In the genomic region with DNA sequence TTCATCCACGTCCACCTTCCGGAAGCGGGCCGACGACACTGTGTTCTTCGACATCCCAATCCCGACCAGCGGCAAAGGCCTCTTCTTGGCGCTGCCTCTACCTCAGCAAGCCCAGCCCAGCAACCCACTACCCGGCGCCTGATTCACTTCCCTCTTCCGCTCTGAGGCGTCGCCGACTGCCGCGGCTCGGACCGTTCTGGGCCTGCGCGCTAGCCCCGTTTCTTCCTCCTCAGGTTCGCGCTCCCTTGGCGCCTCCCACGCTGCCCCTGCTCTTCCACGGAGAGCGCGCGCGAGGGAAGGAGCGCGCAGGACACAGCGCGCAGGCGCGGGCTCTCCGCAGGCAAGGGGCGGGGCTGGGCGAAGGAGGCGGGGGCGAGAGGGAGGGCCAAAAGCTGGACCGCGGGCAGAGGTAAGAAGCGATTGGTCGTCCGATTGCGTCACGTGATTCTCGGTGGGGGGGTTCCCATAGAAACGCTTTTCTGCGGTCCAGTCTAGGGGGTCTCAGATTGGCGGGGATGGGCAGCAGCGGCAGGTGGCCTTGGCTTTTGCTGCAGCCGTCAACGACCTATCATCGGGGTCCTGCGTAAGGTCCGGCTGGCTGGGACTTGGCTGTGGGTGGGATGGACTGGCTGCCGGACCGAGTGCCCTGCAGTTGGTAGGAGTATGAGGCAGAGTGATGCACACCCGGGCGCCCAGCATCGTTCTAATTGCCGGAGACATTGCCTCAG, we compare ENCODE assay signal across 1 cellular context.
TF ChIP-seq lines count a peak whose summit lies in the region.

A gene (minus strand): TSS at position 178 of the 728 bp plus-strand sequence. CDS start 124 bp downstream, at position 54.

TF ChIP-seq in K562, 482 proteins besides CTCF, POLR2A, EP300 and RAD21 (continued from another document and continues in another):
- TF ChIP-seq, protein P1, sequence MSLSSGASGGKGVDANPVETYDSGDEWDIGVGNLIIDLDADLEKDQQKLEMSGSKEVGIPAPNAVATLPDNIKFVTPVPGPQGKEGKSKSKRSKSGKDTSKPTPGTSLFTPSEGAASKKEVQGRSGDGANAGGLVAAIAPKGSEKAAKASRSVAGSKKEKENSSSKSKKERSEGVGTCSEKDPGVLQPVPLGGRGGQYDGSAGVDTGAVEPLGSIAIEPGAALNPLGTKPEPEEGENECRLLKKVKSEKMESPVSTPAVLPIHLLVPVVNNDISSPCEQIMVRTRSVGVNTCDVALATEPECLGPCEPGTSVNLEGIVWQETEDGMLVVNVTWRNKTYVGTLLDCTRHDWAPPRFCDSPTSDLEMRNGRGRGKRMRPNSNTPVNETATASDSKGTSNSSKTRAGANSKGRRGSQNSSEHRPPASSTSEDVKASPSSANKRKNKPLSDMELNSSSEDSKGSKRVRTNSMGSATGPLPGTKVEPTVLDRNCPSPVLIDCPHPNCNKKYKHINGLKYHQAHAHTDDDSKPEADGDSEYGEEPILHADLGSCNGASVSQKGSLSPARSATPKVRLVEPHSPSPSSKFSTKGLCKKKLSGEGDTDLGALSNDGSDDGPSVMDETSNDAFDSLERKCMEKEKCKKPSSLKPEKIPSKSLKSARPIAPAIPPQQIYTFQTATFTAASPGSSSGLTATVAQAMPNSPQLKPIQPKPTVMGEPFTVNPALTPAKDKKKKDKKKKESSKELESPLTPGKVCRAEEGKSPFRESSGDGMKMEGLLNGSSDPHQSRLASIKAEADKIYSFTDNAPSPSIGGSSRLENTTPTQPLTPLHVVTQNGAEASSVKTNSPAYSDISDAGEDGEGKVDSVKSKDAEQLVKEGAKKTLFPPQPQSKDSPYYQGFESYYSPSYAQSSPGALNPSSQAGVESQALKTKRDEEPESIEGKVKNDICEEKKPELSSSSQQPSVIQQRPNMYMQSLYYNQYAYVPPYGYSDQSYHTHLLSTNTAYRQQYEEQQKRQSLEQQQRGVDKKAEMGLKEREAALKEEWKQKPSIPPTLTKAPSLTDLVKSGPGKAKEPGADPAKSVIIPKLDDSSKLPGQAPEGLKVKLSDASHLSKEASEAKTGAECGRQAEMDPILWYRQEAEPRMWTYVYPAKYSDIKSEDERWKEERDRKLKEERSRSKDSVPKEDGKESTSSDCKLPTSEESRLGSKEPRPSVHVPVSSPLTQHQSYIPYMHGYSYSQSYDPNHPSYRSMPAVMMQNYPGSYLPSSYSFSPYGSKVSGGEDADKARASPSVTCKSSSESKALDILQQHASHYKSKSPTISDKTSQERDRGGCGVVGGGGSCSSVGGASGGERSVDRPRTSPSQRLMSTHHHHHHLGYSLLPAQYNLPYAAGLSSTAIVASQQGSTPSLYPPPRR (CRISPR knock-in tag; IDR thresholded peaks at IDR 0.05; ENCODE audit: borderline replicate concordance), result no peak
- peak; percentile 74 for TF ChIP-seq CEBPG (CRISPR knock-in tag; IDR thresholded peaks at IDR 0.05)
- TF ChIP-seq CEBPG (tag; conservative IDR thresholded peaks at IDR 0.05 in 1 of 2, IDR thresholded peaks at IDR 0.05 in 1 of 2), result peak; percentile 92 to 94
- TF ChIP-seq, protein P2, sequence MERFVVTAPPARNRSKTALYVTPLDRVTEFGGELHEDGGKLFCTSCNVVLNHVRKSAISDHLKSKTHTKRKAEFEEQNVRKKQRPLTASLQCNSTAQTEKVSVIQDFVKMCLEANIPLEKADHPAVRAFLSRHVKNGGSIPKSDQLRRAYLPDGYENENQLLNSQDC (CRISPR knock-in tag; IDR thresholded peaks at IDR 0.05), result peak; percentile 37; the same call in 1 of the 2 replicates
- no peak for TF ChIP-seq SRSF9 (IDR thresholded peaks at IDR 0.05; ENCODE audit: borderline replicate concordance, low read depth, low read length)
- peak in 1 of 2 experiments; percentile 88; a peak in 1 of 4 replicates for TF ChIP-seq HDAC1 (IDR thresholded peaks at IDR 0.05)
- peak; percentile 89 for TF ChIP-seq CBFA2T2 (conservative IDR thresholded peaks at IDR 0.05)
- TF ChIP-seq, protein P3, sequence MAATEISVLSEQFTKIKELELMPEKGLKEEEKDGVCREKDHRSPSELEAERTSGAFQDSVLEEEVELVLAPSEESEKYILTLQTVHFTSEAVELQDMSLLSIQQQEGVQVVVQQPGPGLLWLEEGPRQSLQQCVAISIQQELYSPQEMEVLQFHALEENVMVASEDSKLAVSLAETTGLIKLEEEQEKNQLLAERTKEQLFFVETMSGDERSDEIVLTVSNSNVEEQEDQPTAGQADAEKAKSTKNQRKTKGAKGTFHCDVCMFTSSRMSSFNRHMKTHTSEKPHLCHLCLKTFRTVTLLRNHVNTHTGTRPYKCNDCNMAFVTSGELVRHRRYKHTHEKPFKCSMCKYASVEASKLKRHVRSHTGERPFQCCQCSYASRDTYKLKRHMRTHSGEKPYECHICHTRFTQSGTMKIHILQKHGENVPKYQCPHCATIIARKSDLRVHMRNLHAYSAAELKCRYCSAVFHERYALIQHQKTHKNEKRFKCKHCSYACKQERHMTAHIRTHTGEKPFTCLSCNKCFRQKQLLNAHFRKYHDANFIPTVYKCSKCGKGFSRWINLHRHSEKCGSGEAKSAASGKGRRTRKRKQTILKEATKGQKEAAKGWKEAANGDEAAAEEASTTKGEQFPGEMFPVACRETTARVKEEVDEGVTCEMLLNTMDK (IDR thresholded peaks at IDR 0.05; ENCODE audit: borderline replicate concordance, insufficient read depth, low read depth, low read length, poor library complexity, severe bottlenecking), result no peak
- peak; percentile 29 for TF ChIP-seq SETDB1 (IDR thresholded peaks at IDR 0.05; ENCODE audit: low read length)
- TF ChIP-seq BCOR (IDR thresholded peaks at IDR 0.05), result 0 out of 2 replicates have a peak, but pooled peaks have one; percentile 15
- TF ChIP-seq BRCA1 (IDR thresholded peaks at IDR 0.05), result no peak
- TF ChIP-seq BRCA1 (CRISPR knock-in tag; IDR thresholded peaks at IDR 0.05), result no peak
- peak; percentile 53 for TF ChIP-seq CCNT2 (IDR thresholded peaks at IDR 0.05; ENCODE audit: borderline replicate concordance, extremely low read depth, insufficient read length, low read depth, low read length)
- no peak for TF ChIP-seq CBX8 (IDR thresholded peaks at IDR 0.05; ENCODE audit: borderline replicate concordance, extremely low read depth, low read depth, low read length, poor library complexity, severe bottlenecking)
- peak; percentile 78 for TF ChIP-seq SP1 (CRISPR knock-in tag; IDR thresholded peaks at IDR 0.05)
- no peak for TF ChIP-seq ZNF224 (CRISPR knock-in tag; IDR thresholded peaks at IDR 0.05)
- TF ChIP-seq, protein P4, sequence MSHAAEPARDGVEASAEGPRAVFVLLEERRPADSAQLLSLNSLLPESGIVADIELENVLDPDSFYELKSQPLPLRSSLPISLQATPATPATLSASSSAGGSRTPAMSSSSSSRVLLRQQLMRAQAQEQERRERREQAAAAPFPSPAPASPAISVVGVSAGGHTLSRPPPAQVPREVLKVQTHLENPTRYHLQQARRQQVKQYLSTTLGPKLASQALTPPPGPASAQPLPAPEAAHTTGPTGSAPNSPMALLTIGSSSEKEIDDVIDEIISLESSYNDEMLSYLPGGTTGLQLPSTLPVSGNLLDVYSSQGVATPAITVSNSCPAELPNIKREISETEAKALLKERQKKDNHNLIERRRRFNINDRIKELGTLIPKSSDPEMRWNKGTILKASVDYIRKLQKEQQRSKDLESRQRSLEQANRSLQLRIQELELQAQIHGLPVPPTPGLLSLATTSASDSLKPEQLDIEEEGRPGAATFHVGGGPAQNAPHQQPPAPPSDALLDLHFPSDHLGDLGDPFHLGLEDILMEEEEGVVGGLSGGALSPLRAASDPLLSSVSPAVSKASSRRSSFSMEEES (CRISPR knock-in tag; IDR thresholded peaks at IDR 0.05), result peak; percentile 99
- no peak for TF ChIP-seq NFE2L1 (tag; IDR thresholded peaks at IDR 0.05; ENCODE audit: borderline replicate concordance, low read depth)
- TF ChIP-seq SIN3A (IDR thresholded peaks at IDR 0.05; ENCODE audit: borderline replicate concordance in 2 of 2, control insufficient read depth in 1 of 2, low read depth in 2 of 2, low read length in 2 of 2), result peak in 1 of 2 experiments; percentile 76; a peak in 1 of 4 replicates
- TF ChIP-seq, protein P5, sequence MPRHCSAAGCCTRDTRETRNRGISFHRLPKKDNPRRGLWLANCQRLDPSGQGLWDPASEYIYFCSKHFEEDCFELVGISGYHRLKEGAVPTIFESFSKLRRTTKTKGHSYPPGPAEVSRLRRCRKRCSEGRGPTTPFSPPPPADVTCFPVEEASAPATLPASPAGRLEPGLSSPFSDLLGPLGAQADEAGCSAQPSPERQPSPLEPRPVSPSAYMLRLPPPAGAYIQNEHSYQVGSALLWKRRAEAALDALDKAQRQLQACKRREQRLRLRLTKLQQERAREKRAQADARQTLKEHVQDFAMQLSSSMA (CRISPR knock-in tag; IDR thresholded peaks at IDR 0.05), result no peak
- no peak for TF ChIP-seq MYBL2 (IDR thresholded peaks at IDR 0.05; ENCODE audit: low read depth)
- TF ChIP-seq MYBL2 (CRISPR knock-in tag; IDR thresholded peaks at IDR 0.05; ENCODE audit: borderline replicate concordance), result no peak
- TF ChIP-seq FIP1L1 (IDR thresholded peaks at IDR 0.05; ENCODE audit: low read depth, low read length, poor library complexity, severe bottlenecking), result peak; percentile 55
- TF ChIP-seq IRF2 (CRISPR knock-in tag; IDR thresholded peaks at IDR 0.05), result no peak
- TF ChIP-seq RNF2 (IDR thresholded peaks at IDR 0.05), result peak; percentile 61; the same call in 1 of the 2 replicates
- peak; percentile 87 for TF ChIP-seq POLR2AphosphoS5 (IDR thresholded peaks at IDR 0.05; ENCODE audit: control insufficient read depth, insufficient read depth, low read depth, low read length)
- TF ChIP-seq RB1 (IDR thresholded peaks at IDR 0.05; ENCODE audit: low read depth), result peak; percentile 92
- no peak for TF ChIP-seq ZNF431 (CRISPR knock-in tag; IDR thresholded peaks at IDR 0.05)
- TF ChIP-seq, protein P6, sequence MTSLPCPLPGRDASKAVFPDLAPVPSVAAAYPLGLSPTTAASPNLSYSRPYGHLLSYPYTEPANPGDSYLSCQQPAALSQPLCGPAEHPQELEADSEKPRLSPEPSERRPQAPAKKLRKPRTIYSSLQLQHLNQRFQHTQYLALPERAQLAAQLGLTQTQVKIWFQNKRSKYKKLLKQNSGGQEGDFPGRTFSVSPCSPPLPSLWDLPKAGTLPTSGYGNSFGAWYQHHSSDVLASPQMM (CRISPR knock-in tag; IDR thresholded peaks at IDR 0.05), result no peak
- peak; percentile 73 for TF ChIP-seq RBBP5 (IDR thresholded peaks at IDR 0.05; ENCODE audit: borderline replicate concordance, insufficient read depth, low read length, poor library complexity, severe bottlenecking)
- peak; percentile 67 for TF ChIP-seq HMGN3 (IDR thresholded peaks at IDR 0.05; ENCODE audit: borderline replicate concordance, extremely low read depth, insufficient read length, low read depth, low read length)
- TF ChIP-seq, protein P7, sequence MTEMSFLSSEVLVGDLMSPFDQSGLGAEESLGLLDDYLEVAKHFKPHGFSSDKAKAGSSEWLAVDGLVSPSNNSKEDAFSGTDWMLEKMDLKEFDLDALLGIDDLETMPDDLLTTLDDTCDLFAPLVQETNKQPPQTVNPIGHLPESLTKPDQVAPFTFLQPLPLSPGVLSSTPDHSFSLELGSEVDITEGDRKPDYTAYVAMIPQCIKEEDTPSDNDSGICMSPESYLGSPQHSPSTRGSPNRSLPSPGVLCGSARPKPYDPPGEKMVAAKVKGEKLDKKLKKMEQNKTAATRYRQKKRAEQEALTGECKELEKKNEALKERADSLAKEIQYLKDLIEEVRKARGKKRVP (CRISPR knock-in tag; IDR thresholded peaks at IDR 0.05), result 0 out of 2 replicates have a peak, but pooled peaks have one; percentile 16
- TF ChIP-seq MEIS2 (IDR thresholded peaks at IDR 0.05; ENCODE audit: partially characterized antibody), result peak; percentile 89
- TF ChIP-seq NFIC (IDR thresholded peaks at IDR 0.05), result peak; percentile 62
- no peak for TF ChIP-seq ZNF274 (IDR thresholded peaks at IDR 0.05; ENCODE audit: borderline replicate concordance, low read depth, low read length)
- TF ChIP-seq LCOR (CRISPR knock-in tag; IDR thresholded peaks at IDR 0.05), result peak; percentile 82; the same call in 1 of the 2 replicates
- TF ChIP-seq KDM4B (IDR thresholded peaks at IDR 0.05; ENCODE audit: borderline replicate concordance in 2 of 2, low read depth in 1 of 2), result 0 out of 4 replicates have a peak, but pooled peaks of 1 of the 2 experiments have one; percentile 5
- peak; percentile 98 for TF ChIP-seq TARDBP (IDR thresholded peaks at IDR 0.05)
- TF ChIP-seq, protein P8, sequence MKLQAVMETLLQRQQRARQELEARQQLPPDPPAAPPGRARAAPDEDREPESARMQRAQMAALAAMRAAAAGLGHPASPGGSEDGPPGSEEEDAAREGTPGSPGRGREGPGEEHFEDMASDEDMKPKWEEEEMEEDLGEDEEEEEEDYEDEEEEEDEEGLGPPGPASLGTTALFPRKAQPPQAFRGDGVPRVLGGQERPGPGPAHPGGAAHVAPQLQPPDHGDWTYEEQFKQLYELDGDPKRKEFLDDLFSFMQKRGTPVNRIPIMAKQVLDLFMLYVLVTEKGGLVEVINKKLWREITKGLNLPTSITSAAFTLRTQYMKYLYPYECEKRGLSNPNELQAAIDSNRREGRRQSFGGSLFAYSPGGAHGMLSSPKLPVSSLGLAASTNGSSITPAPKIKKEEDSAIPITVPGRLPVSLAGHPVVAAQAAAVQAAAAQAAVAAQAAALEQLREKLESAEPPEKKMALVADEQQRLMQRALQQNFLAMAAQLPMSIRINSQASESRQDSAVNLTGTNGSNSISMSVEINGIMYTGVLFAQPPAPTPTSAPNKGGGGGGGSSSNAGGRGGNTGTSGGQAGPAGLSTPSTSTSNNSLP (IDR thresholded peaks at IDR 0.05; ENCODE audit: borderline replicate concordance, low read depth, low read length), result no peak
- TF ChIP-seq TRIM28 (IDR thresholded peaks at IDR 0.05), result no peak; the same call in 1 of the 2 replicates
- peak; percentile 78; the same call in 1 of the 2 replicates for TF ChIP-seq BHLHE40 (IDR thresholded peaks at IDR 0.05; ENCODE audit: low read length)
- TF ChIP-seq, protein P9, sequence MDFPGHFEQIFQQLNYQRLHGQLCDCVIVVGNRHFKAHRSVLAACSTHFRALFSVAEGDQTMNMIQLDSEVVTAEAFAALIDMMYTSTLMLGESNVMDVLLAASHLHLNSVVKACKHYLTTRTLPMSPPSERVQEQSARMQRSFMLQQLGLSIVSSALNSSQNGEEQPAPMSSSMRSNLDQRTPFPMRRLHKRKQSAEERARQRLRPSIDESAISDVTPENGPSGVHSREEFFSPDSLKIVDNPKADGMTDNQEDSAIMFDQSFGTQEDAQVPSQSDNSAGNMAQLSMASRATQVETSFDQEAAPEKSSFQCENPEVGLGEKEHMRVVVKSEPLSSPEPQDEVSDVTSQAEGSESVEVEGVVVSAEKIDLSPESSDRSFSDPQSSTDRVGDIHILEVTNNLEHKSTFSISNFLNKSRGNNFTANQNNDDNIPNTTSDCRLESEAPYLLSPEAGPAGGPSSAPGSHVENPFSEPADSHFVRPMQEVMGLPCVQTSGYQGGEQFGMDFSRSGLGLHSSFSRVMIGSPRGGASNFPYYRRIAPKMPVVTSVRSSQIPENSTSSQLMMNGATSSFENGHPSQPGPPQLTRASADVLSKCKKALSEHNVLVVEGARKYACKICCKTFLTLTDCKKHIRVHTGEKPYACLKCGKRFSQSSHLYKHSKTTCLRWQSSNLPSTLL (IDR thresholded peaks at IDR 0.05), result no peak
- peak; percentile 86 for TF ChIP-seq TAF1 (IDR thresholded peaks at IDR 0.05; ENCODE audit: control insufficient read depth, extremely low read depth, insufficient read depth, low read length, severe bottlenecking)
- TF ChIP-seq KAT2B (IDR thresholded peaks at IDR 0.05; ENCODE audit: low read depth, low read length), result peak; percentile 46
- no peak for TF ChIP-seq MCM7 (IDR thresholded peaks at IDR 0.05)
- TF ChIP-seq ZNF143 (CRISPR knock-in tag; IDR thresholded peaks at IDR 0.05), result no peak
- TF ChIP-seq, protein P10, sequence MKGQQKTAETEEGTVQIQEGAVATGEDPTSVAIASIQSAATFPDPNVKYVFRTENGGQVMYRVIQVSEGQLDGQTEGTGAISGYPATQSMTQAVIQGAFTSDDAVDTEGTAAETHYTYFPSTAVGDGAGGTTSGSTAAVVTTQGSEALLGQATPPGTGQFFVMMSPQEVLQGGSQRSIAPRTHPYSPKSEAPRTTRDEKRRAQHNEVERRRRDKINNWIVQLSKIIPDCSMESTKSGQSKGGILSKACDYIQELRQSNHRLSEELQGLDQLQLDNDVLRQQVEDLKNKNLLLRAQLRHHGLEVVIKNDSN (CRISPR knock-in tag; IDR thresholded peaks at IDR 0.05), result peak; percentile 98
